2 cellular contexts compared by ENCODE assay signal in genomic region chr10:52777414-52777813, GRCh38.
TF ChIP-seq lines count a peak whose summit lies in the region.

No MANE protein-coding gene starts in this region.

TF ChIP-seq in HepG2, 621 proteins besides CTCF, POLR2A, EP300 and RAD21:
- TF ChIP-seq BRD4 (CRISPR knock-in tag; IDR thresholded peaks at IDR 0.05) (peak; percentile 67; the same call in 1 of the 2 replicates), MBNL3 (CRISPR knock-in tag; conservative IDR thresholded peaks at IDR 0.05) (no peak)

TF ChIP-seq in H1, 55 proteins besides CTCF, POLR2A, EP300 and RAD21:
- no peak for TF ChIP-seq JUN (IDR thresholded peaks at IDR 0.05; ENCODE audit: low read depth, low read length)
